In genomic region chr5:158874814-158875213, GRCh38 we compare ENCODE assay signal across 9 cellular contexts.
DNase-seq lines count a peak whose midpoint lies in the region; ATAC-seq, FAIRE-seq and TF ChIP-seq lines count a peak whose summit lies in the region.
"Had no signal": no experiment of that assay in that cellular context is flagged by ENCODE, and none has a peak within 500 bp of the region (broad histone marks: within the 10 kb centered on the region; RNA-seq: fewer than 3 reads in every experiment).

No MANE protein-coding gene starts in this region.

- DNase-seq in GM12891 (ENCODE audit: insufficient read length, low spot score) (no peak), myocyte (ENCODE audit: low read depth) (peak; percentile 22), T-helper 9 cell (no peak), NCI-H510A treated with DMSO at 0.1 percent for 48 hours (lab: John Stamatoyannopoulos, UW) (no peak), nephron progenitor cell (no peak)
- no peak for DNase-seq in activated CD4-positive, alpha-beta memory T cell treated with anti-CD3 and anti-CD28 coated beads, Interleukin-2, amount 10 ng/mL, durations not matched to agents 7 days and 5 days

- H3K4me3 ChIP-seq in BLaER1: no peak overlapping the region

- TF ChIP-seq CTCF in nephron progenitor cell (IDR thresholded peaks at IDR 0.05): no peak

- H4K20me1 ChIP-seq in BLaER1: peaks cover 100% of the 10 kb centered on the region

- ATAC-seq in GM19035 (IDR thresholded peaks at IDR 0.05; ENCODE audit: unreplicated experiment): no peak

- peak overlapping the region; percentile 68 for H3K4me3 Mint-ChIP-seq in activated CD4-positive, alpha-beta memory T cell treated with anti-CD3 and anti-CD28 coated beads, Interleukin-2, amount 10 ng/mL, durations not matched to agents 7 days and 5 days
- no peak overlapping the region for H3K4me3 Mint-ChIP-seq in nephron progenitor cell

- no peaks in the 10 kb centered on the region for H3K9me3 ChIP-seq in BLaER1

- H3K4me1 Mint-ChIP-seq in activated CD4-positive, alpha-beta memory T cell treated with anti-CD3 and anti-CD28 coated beads, Interleukin-2, amount 10 ng/mL, durations not matched to agents 7 days and 5 days: peaks cover 24% of the 10 kb centered on the region
- peaks cover 42% of the 10 kb centered on the region for H3K4me1 Mint-ChIP-seq in nephron progenitor cell

- POLR2A ChIA-PET in activated CD4-positive, alpha-beta memory T cell treated with anti-CD3 and anti-CD28 coated beads, Interleukin-2, amount 10 ng/mL, durations not matched to agents 7 days and 5 days (lab: Charles Lee): no interaction called here

- CTCF ChIA-PET in activated CD4-positive, alpha-beta memory T cell treated with anti-CD3 and anti-CD28 coated beads, Interleukin-2, amount 10 ng/mL, durations not matched to agents 7 days and 5 days (lab: Charles Lee): interaction anchor here (0.9 kb wide), 1 partner anchor 179 kb away, joined by 3 read pairs; no protein-coding TSS in a partner anchor

- no peaks in the 10 kb centered on the region for H3K9me3 Mint-ChIP-seq in activated CD4-positive, alpha-beta memory T cell treated with anti-CD3 and anti-CD28 coated beads, Interleukin-2, amount 10 ng/mL, durations not matched to agents 7 days and 5 days
- H3K9me3 Mint-ChIP-seq in nephron progenitor cell: no peaks in the 10 kb centered on the region

- peaks cover 2% of the 10 kb centered on the region for H3K27me3 Mint-ChIP-seq in activated CD4-positive, alpha-beta memory T cell treated with anti-CD3 and anti-CD28 coated beads, Interleukin-2, amount 10 ng/mL, durations not matched to agents 7 days and 5 days
- no peaks in the 10 kb centered on the region for H3K27me3 Mint-ChIP-seq in nephron progenitor cell (ENCODE audit: low read depth, poor library complexity)

- no peak for TF ChIP-seq POLR2A in GM12891 (IDR thresholded peaks at IDR 0.05; ENCODE audit: low read depth, low read length)

- peaks cover 100% of the 10 kb centered on the region for H3K4me1 ChIP-seq in BLaER1

- peaks cover 80% of the 10 kb centered on the region for H3K36me3 ChIP-seq in BLaER1

- H3K36me3 Mint-ChIP-seq in activated CD4-positive, alpha-beta memory T cell treated with anti-CD3 and anti-CD28 coated beads, Interleukin-2, amount 10 ng/mL, durations not matched to agents 7 days and 5 days (ENCODE audit: low read depth): no peaks in the 10 kb centered on the region
- H3K36me3 Mint-ChIP-seq in nephron progenitor cell (ENCODE audit: low read depth): no peaks in the 10 kb centered on the region

- H3K4me2 ChIP-seq in BLaER1: peak overlapping the region; percentile 67

- no peak overlapping the region for H3K27ac ChIP-seq in BLaER1

- no peak overlapping the region for H3K9ac ChIP-seq in BLaER1

- no peaks in the 10 kb centered on the region for H3K27me3 ChIP-seq in BLaER1

- peak; percentile 81 for FAIRE-seq in GM12891 (lab: Jason Lieb, UNC)
- FAIRE-seq: colon had no signal

- peak overlapping the region; percentile 75 for H3K27ac Mint-ChIP-seq in activated CD4-positive, alpha-beta memory T cell treated with anti-CD3 and anti-CD28 coated beads, Interleukin-2, amount 10 ng/mL, durations not matched to agents 7 days and 5 days
- H3K27ac Mint-ChIP-seq in nephron progenitor cell: no peak overlapping the region

TF ChIP-seq in GM12891, 5 proteins besides CTCF, POLR2A, EP300 and RAD21:
- TF ChIP-seq TAF1 (IDR thresholded peaks at IDR 0.05; ENCODE audit: low read depth, low read length) (no peak), SPI1 (IDR thresholded peaks at IDR 0.05; ENCODE audit: low read depth, low read length) (no peak), POU2F2 (IDR thresholded peaks at IDR 0.05; ENCODE audit: low read depth, low read length) (no peak), PAX5 (IDR thresholded peaks at IDR 0.05; ENCODE audit: insufficient read depth, low read length, severe bottlenecking) (no peak), POLR2AphosphoS5 (IDR thresholded peaks at IDR 0.05; ENCODE audit: low read depth, low read length) (no peak)
